Comparison of ENCODE assay signal across 1 cellular context in the genomic region with DNA sequence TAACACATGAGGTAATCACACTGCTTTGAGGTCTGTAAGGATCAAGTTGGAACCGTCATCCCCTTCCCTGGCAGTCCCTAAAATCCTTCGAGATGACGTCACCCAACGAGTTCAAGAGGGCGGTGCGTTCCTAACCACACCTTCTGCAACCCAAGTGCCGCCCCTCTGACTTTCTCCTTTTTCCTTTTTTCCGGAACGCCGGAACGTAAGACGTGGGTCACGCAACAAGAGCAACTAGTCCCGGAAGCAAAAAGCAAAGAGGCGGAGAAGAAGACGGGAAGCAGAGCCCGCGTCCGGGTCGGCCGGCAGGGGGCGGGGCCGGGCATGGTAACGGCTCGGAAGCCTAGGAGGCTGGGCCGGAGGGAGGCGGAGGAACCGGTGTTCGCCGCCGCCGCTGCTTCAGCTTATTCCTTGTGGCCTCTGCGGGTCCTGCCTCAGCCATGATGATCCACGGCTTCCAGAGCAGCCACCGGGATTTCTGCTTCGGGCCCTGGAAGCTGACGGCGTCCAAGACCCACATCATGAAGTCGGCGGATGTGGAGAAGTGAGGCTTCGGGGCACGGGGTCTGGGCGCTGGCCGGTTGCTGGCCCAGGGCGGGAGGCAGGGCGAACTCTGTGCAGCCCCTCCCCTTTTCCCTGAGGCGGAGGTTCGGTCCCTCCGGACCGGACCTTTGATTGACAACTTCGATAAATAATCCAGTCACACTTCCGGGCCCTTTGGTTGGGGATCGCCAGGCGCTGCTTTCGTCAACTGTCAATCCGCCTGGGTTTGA.
TF ChIP-seq lines count a peak whose summit lies in the region.

TIPRL (plus strand) TSS at position 325 of the 773 bp plus-strand sequence; CDS start at position 441, 116 bp downstream.

TF ChIP-seq in K562, 482 proteins besides CTCF, POLR2A, EP300 and RAD21 (continued from another document and continues in another):
- TF ChIP-seq PRPF4 (IDR thresholded peaks at IDR 0.05; ENCODE audit: insufficient read depth, low read depth, low read length, poor library complexity, severe bottlenecking) (no peak), ZNF121 (CRISPR knock-in tag; conservative IDR thresholded peaks at IDR 0.05) (no peak), NR3C1 (CRISPR knock-in tag; IDR thresholded peaks at IDR 0.05) (no peak), ETV1 (tag; conservative IDR thresholded peaks at IDR 0.05; ENCODE audit: low read depth) (peak; percentile 71), ZNF699 (CRISPR knock-in tag; IDR thresholded peaks at IDR 0.05; ENCODE audit: insufficient replicate concordance) (no peak), ARID1B (IDR thresholded peaks at IDR 0.05) (peak; percentile 60; the same call in 1 of the 2 replicates), PTBP1 (IDR thresholded peaks at IDR 0.05; ENCODE audit: low read depth, low read length) (no peak), ZNF239 (CRISPR knock-in tag; IDR thresholded peaks at IDR 0.05) (no peak), GATA2 (CRISPR knock-in tag; IDR thresholded peaks at IDR 0.05) (no peak), RERE (CRISPR knock-in tag; IDR thresholded peaks at IDR 0.05; ENCODE audit: borderline replicate concordance) (no peak), XRCC4 (IDR thresholded peaks at IDR 0.05; ENCODE audit: extremely low read depth, insufficient read depth, insufficient read length) (no peak), SAP30 (IDR thresholded peaks at IDR 0.05; ENCODE audit: borderline replicate concordance, insufficient read depth, low read depth, low read length, poor library complexity, severe bottlenecking) (peak; percentile 92), SRSF9 (IDR thresholded peaks at IDR 0.05; ENCODE audit: borderline replicate concordance, low read depth, low read length) (no peak), ZNF184 (CRISPR knock-in tag; IDR thresholded peaks at IDR 0.05) (no peak), HMGN3 (IDR thresholded peaks at IDR 0.05; ENCODE audit: borderline replicate concordance, extremely low read depth, insufficient read length, low read depth, low read length) (peak; percentile 88), ZNF778 (CRISPR knock-in tag; IDR thresholded peaks at IDR 0.05) (no peak), ZNF766 (CRISPR knock-in tag; conservative IDR thresholded peaks at IDR 0.05) (peak; percentile 75; the same call in 1 of the 2 replicates), ILF3 (IDR thresholded peaks at IDR 0.05; ENCODE audit: borderline replicate concordance) (no peak; the same call in 1 of the 2 replicates), ZNF23 (CRISPR knock-in tag; IDR thresholded peaks at IDR 0.05) (no peak), ZNF253 (CRISPR knock-in tag; conservative IDR thresholded peaks at IDR 0.05) (no peak), SIRT6 (IDR thresholded peaks at IDR 0.05; ENCODE audit: low read depth, low read length) (no peak), SRF (CRISPR knock-in tag; IDR thresholded peaks at IDR 0.05) (peak in 1 of 2 experiments; percentile 52; a peak in 2 of 4 replicates), FOXP1 (CRISPR knock-in tag; IDR thresholded peaks at IDR 0.05) (no peak; the same call in 1 of the 2 replicates), TAF9B (IDR thresholded peaks at IDR 0.05; ENCODE audit: partially characterized antibody) (peak; percentile 51), TRIM28 (IDR thresholded peaks at IDR 0.05) (no peak), ZNF644 (tag; IDR thresholded peaks at IDR 0.05; ENCODE audit: low read depth) (peak; percentile 84; the same call in 1 of the 2 replicates), SIN3A (IDR thresholded peaks at IDR 0.05; ENCODE audit: borderline replicate concordance in 2 of 2, control insufficient read depth in 1 of 2, low read depth in 2 of 2, low read length in 2 of 2) (peak in 1 of 2 experiments; percentile 31; a peak in 1 of 4 replicates), ZNF507 (tag; conservative IDR thresholded peaks at IDR 0.05) (no peak), E2F3 (CRISPR knock-in tag; IDR thresholded peaks at IDR 0.05) (no peak), PHB2 (IDR thresholded peaks at IDR 0.05; ENCODE audit: low read depth) (no peak), ZNF175 (CRISPR knock-in tag; IDR thresholded peaks at IDR 0.05; ENCODE audit: low read depth) (peak; percentile 89), MEF2D (tag; conservative IDR thresholded peaks at IDR 0.05; ENCODE audit: low read depth) (0 out of 2 replicates have a peak, but pooled peaks have one; percentile 20), HMGXB4 (CRISPR knock-in tag; IDR thresholded peaks at IDR 0.05) (peak; percentile 71; the same call in 1 of the 2 replicates), HDAC8 (tag; IDR thresholded peaks at IDR 0.05) (no peak), NFXL1 (CRISPR knock-in tag; IDR thresholded peaks at IDR 0.05) (no peak), ZBTB9 (CRISPR knock-in tag; IDR thresholded peaks at IDR 0.05) (peak; percentile 40; the same call in 1 of the 2 replicates), HOXB6 (CRISPR knock-in tag; IDR thresholded peaks at IDR 0.05; ENCODE audit: borderline replicate concordance) (no peak), PKNOX1 (IDR thresholded peaks at IDR 0.05) (peak; percentile 95; the same call in 1 of the 2 replicates), HDAC3 (IDR thresholded peaks at IDR 0.05; ENCODE audit: borderline replicate concordance, partially characterized antibody) (peak; percentile 27), PURB (CRISPR knock-in tag; IDR thresholded peaks at IDR 0.05; ENCODE audit: low read depth) (no peak), RBM14 (IDR thresholded peaks at IDR 0.05; ENCODE audit: borderline replicate concordance, insufficient read depth, low read depth, low read length) (no peak)
- TF ChIP-seq, protein P1, sequence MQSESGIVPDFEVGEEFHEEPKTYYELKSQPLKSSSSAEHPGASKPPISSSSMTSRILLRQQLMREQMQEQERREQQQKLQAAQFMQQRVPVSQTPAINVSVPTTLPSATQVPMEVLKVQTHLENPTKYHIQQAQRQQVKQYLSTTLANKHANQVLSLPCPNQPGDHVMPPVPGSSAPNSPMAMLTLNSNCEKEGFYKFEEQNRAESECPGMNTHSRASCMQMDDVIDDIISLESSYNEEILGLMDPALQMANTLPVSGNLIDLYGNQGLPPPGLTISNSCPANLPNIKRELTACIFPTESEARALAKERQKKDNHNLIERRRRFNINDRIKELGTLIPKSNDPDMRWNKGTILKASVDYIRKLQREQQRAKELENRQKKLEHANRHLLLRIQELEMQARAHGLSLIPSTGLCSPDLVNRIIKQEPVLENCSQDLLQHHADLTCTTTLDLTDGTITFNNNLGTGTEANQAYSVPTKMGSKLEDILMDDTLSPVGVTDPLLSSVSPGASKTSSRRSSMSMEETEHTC (IDR thresholded peaks at IDR 0.05): no peak
- TF ChIP-seq, protein P2, sequence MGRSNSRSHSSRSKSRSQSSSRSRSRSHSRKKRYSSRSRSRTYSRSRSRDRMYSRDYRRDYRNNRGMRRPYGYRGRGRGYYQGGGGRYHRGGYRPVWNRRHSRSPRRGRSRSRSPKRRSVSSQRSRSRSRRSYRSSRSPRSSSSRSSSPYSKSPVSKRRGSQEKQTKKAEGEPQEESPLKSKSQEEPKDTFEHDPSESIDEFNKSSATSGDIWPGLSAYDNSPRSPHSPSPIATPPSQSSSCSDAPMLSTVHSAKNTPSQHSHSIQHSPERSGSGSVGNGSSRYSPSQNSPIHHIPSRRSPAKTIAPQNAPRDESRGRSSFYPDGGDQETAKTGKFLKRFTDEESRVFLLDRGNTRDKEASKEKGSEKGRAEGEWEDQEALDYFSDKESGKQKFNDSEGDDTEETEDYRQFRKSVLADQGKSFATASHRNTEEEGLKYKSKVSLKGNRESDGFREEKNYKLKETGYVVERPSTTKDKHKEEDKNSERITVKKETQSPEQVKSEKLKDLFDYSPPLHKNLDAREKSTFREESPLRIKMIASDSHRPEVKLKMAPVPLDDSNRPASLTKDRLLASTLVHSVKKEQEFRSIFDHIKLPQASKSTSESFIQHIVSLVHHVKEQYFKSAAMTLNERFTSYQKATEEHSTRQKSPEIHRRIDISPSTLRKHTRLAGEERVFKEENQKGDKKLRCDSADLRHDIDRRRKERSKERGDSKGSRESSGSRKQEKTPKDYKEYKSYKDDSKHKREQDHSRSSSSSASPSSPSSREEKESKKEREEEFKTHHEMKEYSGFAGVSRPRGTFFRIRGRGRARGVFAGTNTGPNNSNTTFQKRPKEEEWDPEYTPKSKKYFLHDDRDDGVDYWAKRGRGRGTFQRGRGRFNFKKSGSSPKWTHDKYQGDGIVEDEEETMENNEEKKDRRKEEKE (IDR thresholded peaks at IDR 0.05; ENCODE audit: borderline replicate concordance in 1 of 2, control insufficient read depth in 1 of 2, low read depth in 2 of 2, low read length in 1 of 2): no peak; a peak in 1 of 4 replicates
- TF ChIP-seq, protein P3, sequence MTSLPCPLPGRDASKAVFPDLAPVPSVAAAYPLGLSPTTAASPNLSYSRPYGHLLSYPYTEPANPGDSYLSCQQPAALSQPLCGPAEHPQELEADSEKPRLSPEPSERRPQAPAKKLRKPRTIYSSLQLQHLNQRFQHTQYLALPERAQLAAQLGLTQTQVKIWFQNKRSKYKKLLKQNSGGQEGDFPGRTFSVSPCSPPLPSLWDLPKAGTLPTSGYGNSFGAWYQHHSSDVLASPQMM (CRISPR knock-in tag; IDR thresholded peaks at IDR 0.05): no peak
- TF ChIP-seq, protein P4, sequence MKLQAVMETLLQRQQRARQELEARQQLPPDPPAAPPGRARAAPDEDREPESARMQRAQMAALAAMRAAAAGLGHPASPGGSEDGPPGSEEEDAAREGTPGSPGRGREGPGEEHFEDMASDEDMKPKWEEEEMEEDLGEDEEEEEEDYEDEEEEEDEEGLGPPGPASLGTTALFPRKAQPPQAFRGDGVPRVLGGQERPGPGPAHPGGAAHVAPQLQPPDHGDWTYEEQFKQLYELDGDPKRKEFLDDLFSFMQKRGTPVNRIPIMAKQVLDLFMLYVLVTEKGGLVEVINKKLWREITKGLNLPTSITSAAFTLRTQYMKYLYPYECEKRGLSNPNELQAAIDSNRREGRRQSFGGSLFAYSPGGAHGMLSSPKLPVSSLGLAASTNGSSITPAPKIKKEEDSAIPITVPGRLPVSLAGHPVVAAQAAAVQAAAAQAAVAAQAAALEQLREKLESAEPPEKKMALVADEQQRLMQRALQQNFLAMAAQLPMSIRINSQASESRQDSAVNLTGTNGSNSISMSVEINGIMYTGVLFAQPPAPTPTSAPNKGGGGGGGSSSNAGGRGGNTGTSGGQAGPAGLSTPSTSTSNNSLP (IDR thresholded peaks at IDR 0.05; ENCODE audit: borderline replicate concordance, low read depth, low read length): no peak; the same call in 1 of the 2 replicates
